In genomic region chr22:39519681-39520053, GRCh38 we compare ENCODE assay signal across 1 cellular context.
A peak's percentile ranks its signal among the peaks of the same experiment; 100 is the strongest.
TF ChIP-seq lines count a peak whose summit lies in the region.

No MANE protein-coding gene starts in this region.

TF ChIP-seq in HepG2, 621 proteins besides CTCF, POLR2A, EP300 and RAD21 (continued from another document and continues in another):
- TF ChIP-seq ELK4 (CRISPR knock-in tag; IDR thresholded peaks at IDR 0.05; ENCODE audit: borderline replicate concordance), result no peak
- TF ChIP-seq ZNF549 (CRISPR knock-in tag; IDR thresholded peaks at IDR 0.05), result no peak
- no peak for TF ChIP-seq BCL6 (CRISPR knock-in tag; IDR thresholded peaks at IDR 0.05)
- TF ChIP-seq MXI1 (IDR thresholded peaks at IDR 0.05; ENCODE audit: borderline replicate concordance, low read depth, low read length), result no peak
- no peak for TF ChIP-seq FOXP4 (CRISPR knock-in tag; IDR thresholded peaks at IDR 0.05)
- no peak for TF ChIP-seq RERE (CRISPR knock-in tag; IDR thresholded peaks at IDR 0.05; ENCODE audit: low read depth)
- no peak; the same call in 1 of the 2 replicates for TF ChIP-seq TIGD3 (CRISPR knock-in tag; IDR thresholded peaks at IDR 0.05; ENCODE audit: borderline replicate concordance)
- no peak for TF ChIP-seq NR3C1 (CRISPR knock-in tag; IDR thresholded peaks at IDR 0.05)
- TF ChIP-seq SAP130 (CRISPR knock-in tag; IDR thresholded peaks at IDR 0.05; ENCODE audit: low read depth), result peak; percentile 55
- no peak for TF ChIP-seq SKI (IDR thresholded peaks at IDR 0.05; ENCODE audit: partially characterized antibody)
- TF ChIP-seq PPARG (CRISPR knock-in tag; conservative IDR thresholded peaks at IDR 0.05), result no peak
- no peak for TF ChIP-seq SNAPC2 (CRISPR knock-in tag; IDR thresholded peaks at IDR 0.05)
- TF ChIP-seq ZNF550 (CRISPR knock-in tag; IDR thresholded peaks at IDR 0.05; ENCODE audit: borderline replicate concordance), result no peak
- TF ChIP-seq ZNF432 (CRISPR knock-in tag; IDR thresholded peaks at IDR 0.05; ENCODE audit: borderline replicate concordance), result no peak
- no peak for TF ChIP-seq ZNF430 (CRISPR knock-in tag; IDR thresholded peaks at IDR 0.05)
- TF ChIP-seq ZNF12 (CRISPR knock-in tag; IDR thresholded peaks at IDR 0.05), result peak; percentile 21; the same call in 1 of the 2 replicates
- TF ChIP-seq ZBTB39 (CRISPR knock-in tag; IDR thresholded peaks at IDR 0.05), result peak; percentile 13; the same call in 1 of the 2 replicates
- TF ChIP-seq ATF3 (CRISPR knock-in tag; IDR thresholded peaks at IDR 0.05), result no peak
- 0 out of 2 replicates have a peak, but pooled peaks have one; percentile 3 for TF ChIP-seq BCL3 (CRISPR knock-in tag; IDR thresholded peaks at IDR 0.05)
- TF ChIP-seq ZNF766 (CRISPR knock-in tag; IDR thresholded peaks at IDR 0.05; ENCODE audit: borderline replicate concordance), result 0 out of 2 replicates have a peak, but pooled peaks have one; percentile 0
- TF ChIP-seq MTA1 (CRISPR knock-in tag; IDR thresholded peaks at IDR 0.05; ENCODE audit: borderline replicate concordance), result peak; percentile 54; the same call in 1 of the 2 replicates
- 0 out of 2 replicates have a peak, but pooled peaks have one; percentile 10 for TF ChIP-seq ZMYM2 (CRISPR knock-in tag; IDR thresholded peaks at IDR 0.05)
- TF ChIP-seq MIXL1 (CRISPR knock-in tag; IDR thresholded peaks at IDR 0.05), result no peak
- TF ChIP-seq SRSF1 (optimal IDR thresholded peaks at IDR 0.05; ENCODE audit: low read depth, low read length), result peak; percentile 71
- no peak for TF ChIP-seq CERS6 (CRISPR knock-in tag; IDR thresholded peaks at IDR 0.05)
- no peak for TF ChIP-seq E2F2 (CRISPR knock-in tag; IDR thresholded peaks at IDR 0.05; ENCODE audit: borderline replicate concordance)
- TF ChIP-seq SALL2 (CRISPR knock-in tag; IDR thresholded peaks at IDR 0.05), result no peak
- no peak for TF ChIP-seq MEF2D (CRISPR knock-in tag; IDR thresholded peaks at IDR 0.05)
- no peak for TF ChIP-seq CREB3 (CRISPR knock-in tag; IDR thresholded peaks at IDR 0.05)
- TF ChIP-seq RBM39 (IDR thresholded peaks at IDR 0.05; ENCODE audit: low read depth, low read length, poor library complexity, severe bottlenecking), result no peak
- TF ChIP-seq ZBTB37 (CRISPR knock-in tag; IDR thresholded peaks at IDR 0.05), result no peak
- no peak for TF ChIP-seq NPAS2 (CRISPR knock-in tag; IDR thresholded peaks at IDR 0.05; ENCODE audit: borderline replicate concordance)
- TF ChIP-seq ZNF547 (CRISPR knock-in tag; IDR thresholded peaks at IDR 0.05), result no peak; the same call in 1 of the 2 replicates
- TF ChIP-seq ETS1 (CRISPR knock-in tag; IDR thresholded peaks at IDR 0.05), result no peak
- no peak for TF ChIP-seq CEBPG (CRISPR knock-in tag; IDR thresholded peaks at IDR 0.05)
- peak; percentile 80; the same call in 1 of the 2 replicates for TF ChIP-seq TMF1 (CRISPR knock-in tag; IDR thresholded peaks at IDR 0.05; ENCODE audit: low read depth)
- TF ChIP-seq SOX13 (IDR thresholded peaks at IDR 0.05), result no peak
- TF ChIP-seq SOX13 (CRISPR knock-in tag; conservative IDR thresholded peaks at IDR 0.05 in 1 of 2, IDR thresholded peaks at IDR 0.05 in 1 of 2), result no peak; a peak in 1 of 4 replicates
- no peak for TF ChIP-seq ZSCAN9 (CRISPR knock-in tag; IDR thresholded peaks at IDR 0.05; ENCODE audit: borderline replicate concordance)
- peak; percentile 60; the same call in 1 of the 2 replicates for TF ChIP-seq KDM5A (IDR thresholded peaks at IDR 0.05; ENCODE audit: borderline replicate concordance, low read length)
